Comparison of ENCODE assay signal across 8 cellular contexts in genomic region chr3:171088984-171089754, GRCh38.
DNase-seq lines count a peak whose midpoint lies in the region; ATAC-seq and TF ChIP-seq lines count a peak whose summit lies in the region.

No MANE protein-coding gene starts in this region.

- intact Hi-C loops in tibial artery (cut with DNase I; ENCODE audit: low total_unique reads) = no loop called here

- peak overlapping the region; percentile 6 for H3K27ac ChIP-seq in fibroblast of lung (ENCODE audit: insufficient read depth, low read length)
- no peak overlapping the region for H3K27ac ChIP-seq in tibial artery

- no peak overlapping the region for H2AFZ ChIP-seq in fibroblast of lung (ENCODE audit: low read length)

- H3K4me1 Mint-ChIP-seq in progenitor cell of endocrine pancreas (ENCODE audit: low read depth) = peaks cover 4% of the 10 kb centered on the region

- peaks cover 3% of the 10 kb centered on the region for H3K36me3 Mint-ChIP-seq in progenitor cell of endocrine pancreas (ENCODE audit: insufficient read depth)

- no peak overlapping the region for H3K4me3 Mint-ChIP-seq in progenitor cell of endocrine pancreas (ENCODE audit: low read depth)

- peak; percentile 34 for ATAC-seq in GM18858 (IDR thresholded peaks at IDR 0.05; ENCODE audit: unreplicated experiment)
- ATAC-seq in GM21723 (IDR thresholded peaks at IDR 0.05; ENCODE audit: unreplicated experiment) = no peak
- no peak for ATAC-seq in GM19023 (IDR thresholded peaks at IDR 0.05; ENCODE audit: unreplicated experiment)

- peak overlapping the region; percentile 30 for H3K27ac Mint-ChIP-seq in progenitor cell of endocrine pancreas

- H3K27me3 ChIP-seq in fibroblast of lung (ENCODE audit: control insufficient read depth, insufficient read depth, low read length) (no peaks in the 10 kb centered on the region), tibial artery (no peaks in the 10 kb centered on the region)

- H3K79me2 ChIP-seq in fibroblast of lung (ENCODE audit: control insufficient read depth, insufficient read depth, low read length) = no peaks in the 10 kb centered on the region

- H3K4me3 ChIP-seq in fibroblast of lung (replicated peaks in 1 of 4; ENCODE audit: control extremely low read depth in 1 of 4, insufficient read depth in 1 of 4, low read depth in 3 of 4, low read length in 4 of 4) (no peak overlapping the region), tibial artery (no peak overlapping the region)

- H3K4me1 ChIP-seq in fibroblast of lung (ENCODE audit: control insufficient read depth, extremely low read depth, insufficient read depth, low read length) = peaks cover 14% of the 10 kb centered on the region
- H3K4me1 ChIP-seq in tibial artery = peaks cover 0 to 7% (median 0%) of the 10 kb centered on the region in 4 donors

- DNase-seq in NCI-H446 treated with DMSO at 0.1 percent for 48 hours (lab: John Stamatoyannopoulos, UW) (peak; percentile 87), fibroblast of lung (ENCODE audit: low read depth in 2 of 2) (peak; percentile 80 to 99), progenitor cell of endocrine pancreas (ENCODE audit: low spot score, unreplicated experiment) (no peak), tibial artery (no peak)
- no peak for DNase-seq in activated CD4-positive, alpha-beta T cell treated with anti-CD3 and anti-CD28 coated beads, Interleukin-2, amount 50 U/mL, for 4 hours

- peaks cover 3% of the 10 kb centered on the region for H3K36me3 ChIP-seq in fibroblast of lung (ENCODE audit: control insufficient read depth, insufficient read depth, low read length)
- peaks cover 0 to 13% (median 4%) of the 10 kb centered on the region in 3 donors for H3K36me3 ChIP-seq in tibial artery

- TF ChIP-seq CTCF in fibroblast of lung (conservative IDR thresholded peaks at IDR 0.05 in 1 of 2, IDR thresholded peaks at IDR 0.05 in 1 of 2; ENCODE audit: low read depth in 1 of 2, low read length in 2 of 2) (no peak), progenitor cell of endocrine pancreas (IDR thresholded peaks at IDR 0.05; ENCODE audit: unreplicated experiment) (no peak), tibial artery (IDR thresholded peaks at IDR 0.05) (no peak)

- peak overlapping the region; percentile 65 for H3K4me2 ChIP-seq in fibroblast of lung (ENCODE audit: extremely low read depth, insufficient read depth, low read length)

- H3K9ac ChIP-seq in fibroblast of lung (ENCODE audit: insufficient read depth, low read length) = no peak overlapping the region

- no peaks in the 10 kb centered on the region for H3K27me3 Mint-ChIP-seq in progenitor cell of endocrine pancreas

- no peaks in the 10 kb centered on the region for H3K9me3 ChIP-seq in fibroblast of lung (ENCODE audit: control insufficient read depth, insufficient read depth, low read depth, low read length)
- H3K9me3 ChIP-seq in tibial artery = no peaks in the 10 kb centered on the region

- no peaks in the 10 kb centered on the region for H4K20me1 ChIP-seq in fibroblast of lung (ENCODE audit: control insufficient read depth, extremely low read depth, insufficient read depth, low read length)

- H3K9me3 Mint-ChIP-seq in progenitor cell of endocrine pancreas (ENCODE audit: low read depth) = peaks cover 3% of the 10 kb centered on the region

Comparison
In these comparisons a context has a peak if more than half of its experiments do, and no peak if none do; other contexts are left out.
1. DNase-seq: peak in NCI-H446 treated with DMSO at 0.1 percent for 48 hours (single experiment) and fibroblast of lung (2 of 2); none in progenitor cell of endocrine pancreas (single experiment), activated CD4-positive, alpha-beta T cell treated with anti-CD3 and anti-CD28 coated beads, Interleukin-2, amount 50 U/mL, for 4 hours (0 of 2) and tibial artery (0 of 2).